ENCODE assay signal across 15 cellular contexts in the genomic region with DNA sequence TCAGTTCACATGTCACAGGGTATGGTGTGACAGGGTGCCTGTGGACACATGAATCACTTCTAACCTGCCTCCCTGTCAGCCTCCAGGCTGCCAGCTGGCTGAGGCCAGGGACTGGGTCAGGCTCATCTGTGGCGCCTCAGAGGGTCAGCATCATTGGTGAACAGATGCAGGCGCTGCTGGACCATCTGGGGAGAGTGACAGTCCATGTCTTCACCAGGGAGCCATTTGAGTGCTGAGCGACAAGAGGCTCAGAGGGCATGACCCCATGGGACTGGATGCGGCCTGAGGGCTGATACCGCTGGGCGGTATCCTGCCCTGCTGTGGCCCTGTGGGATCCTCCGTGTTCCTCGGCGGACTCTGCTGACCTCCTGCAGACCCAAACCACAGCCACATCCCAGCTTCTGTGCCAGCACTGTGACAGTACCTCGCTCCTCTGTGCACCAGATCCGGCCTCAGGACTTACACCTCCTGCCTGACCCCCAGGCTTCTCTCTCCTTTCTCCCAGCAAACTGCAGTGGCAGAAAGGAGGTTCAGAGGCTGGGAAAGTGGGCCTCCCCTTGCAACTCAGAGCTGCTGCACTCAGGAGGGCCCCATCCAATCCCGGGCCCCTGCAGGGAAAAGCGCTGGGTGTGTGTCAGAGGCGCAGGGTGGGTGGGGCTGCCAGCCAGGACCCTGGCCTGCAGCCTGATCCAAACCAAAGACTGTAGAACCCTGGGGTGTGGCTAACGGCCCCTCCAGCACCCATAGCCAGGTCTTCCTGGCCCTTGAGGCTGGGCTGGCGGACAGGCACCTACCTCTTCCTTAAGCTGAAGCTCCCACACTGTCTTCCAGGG. TPM values are rescaled to one million over a fixed set of nuclear protein-coding genes. Genes with fewer than 3 reads are reported as not detected.
DNase-seq lines count a peak whose midpoint lies in the region; ATAC-seq, FAIRE-seq and TF ChIP-seq lines count a peak whose summit lies in the region.
"Had no signal": no experiment of that assay in that cellular context is flagged by ENCODE, and none has a peak within 500 bp of the region (broad histone marks: within the 10 kb centered on the region; RNA-seq: fewer than 3 reads in every experiment).

No MANE protein-coding gene starts in this region.

- POLR2A ChIA-PET in HEK293 (lab: Yijun Ruan, JAX) = interaction anchor here (1.2 to 3.5 kb wide), 2 partner anchors 11 to 13 kb away, joined by 3 to 30 read pairs; partner anchors contain the start of genes ACTMAP and SNRPA

- CTCF ChIA-PET in HEK293 (lab: Yijun Ruan, JAX) = interaction anchor here (0.6 to 0.7 kb wide), 2 partner anchors 105 to 240 kb away, joined by 3 read pairs; no protein-coding TSS in a partner anchor

- H3K9ac ChIP-seq in endodermal cell (ENCODE audit: extremely low read depth, low read length, poor library complexity, severe bottlenecking) = no peak overlapping the region

- H3K36me3 Mint-ChIP-seq in endodermal cell (ENCODE audit: low read depth) = peaks cover 37% of the 10 kb centered on the region

- no peaks in the 10 kb centered on the region for H3K27me3 Mint-ChIP-seq in endodermal cell (ENCODE audit: insufficient read depth)
- H3K27me3 Mint-ChIP-seq: activated CD4-positive, alpha-beta T cell treated with anti-CD3 and anti-CD28 coated beads, Interleukin-2, amount 10 ng/mL, durations not matched to agents 7 days and 5 days had no signal

- no peak overlapping the region for H3K4me3 Mint-ChIP-seq in endodermal cell
- H3K4me3 Mint-ChIP-seq: activated CD4-positive, alpha-beta T cell treated with anti-CD3 and anti-CD28 coated beads, Interleukin-2, amount 10 ng/mL, durations not matched to agents 7 days and 5 days; CD14-positive monocyte had no signal

- H3K9me3 ChIP-seq in HEK293 (ENCODE audit: control insufficient read depth, insufficient read depth, low read depth, low read length) (no peaks in the 10 kb centered on the region), endodermal cell (ENCODE audit: control insufficient read depth, low read length) (no peaks in the 10 kb centered on the region), lower lobe of right lung (no peaks in the 10 kb centered on the region), tibial artery (no peaks in the 10 kb centered on the region)

- H3K4me1 Mint-ChIP-seq in endodermal cell = peaks cover 3% of the 10 kb centered on the region

- H3K4me3 ChIP-seq in HEK293 (ENCODE audit: low read depth, low read length) (no peak overlapping the region), endodermal cell (ENCODE audit: low read length) (no peak overlapping the region), lower lobe of right lung (peak overlapping the region; percentile 7), tibial artery (no peak overlapping the region)

- H3K27ac Mint-ChIP-seq in endodermal cell = no peak overlapping the region
- H3K27ac Mint-ChIP-seq: activated CD4-positive, alpha-beta T cell treated with anti-CD3 and anti-CD28 coated beads, Interleukin-2, amount 10 ng/mL, durations not matched to agents 7 days and 5 days had no signal

- peaks cover 58 to 79% of the 10 kb centered on the region in 2 experiments for H3K36me3 ChIP-seq in HEK293 (ENCODE audit: control insufficient read depth in 2 of 2, insufficient read depth in 1 of 2, low read length in 2 of 2)
- H3K36me3 ChIP-seq in endodermal cell (ENCODE audit: control insufficient read depth, insufficient read depth, low read length) = peaks cover 28% of the 10 kb centered on the region
- H3K36me3 ChIP-seq in lower lobe of right lung = peaks cover 61% of the 10 kb centered on the region
- peaks cover 39 to 62% (median 54%) of the 10 kb centered on the region in 3 donors for H3K36me3 ChIP-seq in tibial artery

- FAIRE-seq in H54 (lab: Jason Lieb, UNC) = no peak
- FAIRE-seq: astrocyte, GM18507 had no signal

- peak overlapping the region; percentile 53; the same call in 1 of the 2 replicates for H3K27ac ChIP-seq in HEK293 (ENCODE audit: extremely low read depth, low read depth, low read length)
- peak overlapping the region; percentile 72 for H3K27ac ChIP-seq in endodermal cell (ENCODE audit: low read depth, low read length)
- H3K27ac ChIP-seq in lower lobe of right lung = peak overlapping the region; percentile 75
- peak overlapping the region; percentile 42 to 63 for H3K27ac ChIP-seq in tibial artery

- 89 to 92% methylated on average over 9 to 16 of the region's 16 CpGs for WGBS in endodermal cell (ENCODE audit: insufficient coverage in 1 of 2, insufficient read length in 1 of 2), 2 experiments

- intact Hi-C loops in lower lobe of right lung (cut with DNase I) (no loop called here), tibial artery (cut with DNase I; ENCODE audit: low total_unique reads) (no loop called here)

- ATAC-seq in lower lobe of right lung (no peak), GM21529 (IDR thresholded peaks at IDR 0.05; ENCODE audit: unreplicated experiment) (no peak)

- no peaks in the 10 kb centered on the region for H3K27me3 ChIP-seq in endodermal cell (ENCODE audit: control insufficient read depth, insufficient read depth, low read length, poor library complexity, severe bottlenecking)
- no peaks in the 10 kb centered on the region for H3K27me3 ChIP-seq in lower lobe of right lung (ENCODE audit: low read depth)
- H3K27me3 ChIP-seq in tibial artery = no peaks in the 10 kb centered on the region

- DNase-seq in endodermal cell = no peak
- no peak for DNase-seq in lower lobe of right lung
- no peak for DNase-seq in tibial artery
- DNase-seq in H54 (ENCODE audit: insufficient read length, low spot score) = no peak
- DNase-seq in COR-L47 (lab: John Stamatoyannopoulos, UW) = no peak
- no peak for DNase-seq in epidermal melanocyte (ENCODE audit: insufficient read length, low spot score)
- DNase-seq: activated CD4-positive, alpha-beta T cell treated with anti-CD3 and anti-CD28 coated beads, Interleukin-2, amount 10 ng/mL, durations not matched to agents 7 days and 5 days; effector memory CD4-positive, alpha-beta T cell; NCI-H526 treated with DMSO at 0.1 percent for 48 hours had no signal

- no peak for TF ChIP-seq CTCF in HEK293 (tag by site-specific recombination; IDR thresholded peaks at IDR 0.05)
- TF ChIP-seq CTCF in endodermal cell (conservative IDR thresholded peaks at IDR 0.05) = no peak
- no peak for TF ChIP-seq CTCF in lower lobe of right lung (IDR thresholded peaks at IDR 0.05)
- TF ChIP-seq CTCF in tibial artery (IDR thresholded peaks at IDR 0.05) = no peak

- H3K9me3 Mint-ChIP-seq in endodermal cell = no peaks in the 10 kb centered on the region
- H3K9me3 Mint-ChIP-seq: activated CD4-positive, alpha-beta T cell treated with anti-CD3 and anti-CD28 coated beads, Interleukin-2, amount 10 ng/mL, durations not matched to agents 7 days and 5 days had no signal

- H3K4me1 ChIP-seq in HEK293 (ENCODE audit: control insufficient read depth, insufficient read depth, low read length) (no peaks in the 10 kb centered on the region), endodermal cell (ENCODE audit: control insufficient read depth, insufficient read depth, low read length) (no peaks in the 10 kb centered on the region), lower lobe of right lung (peaks cover 21% of the 10 kb centered on the region), tibial artery (peaks cover 0 to 17% (median 8%) of the 10 kb centered on the region in 4 donors)

- TF ChIP-seq POLR2A in H54 (IDR thresholded peaks at IDR 0.05; ENCODE audit: low read depth, low read length) = no peak

TF ChIP-seq in HEK293, 187 proteins besides CTCF, POLR2A, EP300 and RAD21 (continues in another document):
- TF ChIP-seq ZNF292 (tag by site-specific recombination; IDR thresholded peaks at IDR 0.05; ENCODE audit: borderline replicate concordance, low read depth) = 0 out of 2 replicates have a peak, but pooled peaks have one; percentile 3
- TF ChIP-seq, protein P1, sequence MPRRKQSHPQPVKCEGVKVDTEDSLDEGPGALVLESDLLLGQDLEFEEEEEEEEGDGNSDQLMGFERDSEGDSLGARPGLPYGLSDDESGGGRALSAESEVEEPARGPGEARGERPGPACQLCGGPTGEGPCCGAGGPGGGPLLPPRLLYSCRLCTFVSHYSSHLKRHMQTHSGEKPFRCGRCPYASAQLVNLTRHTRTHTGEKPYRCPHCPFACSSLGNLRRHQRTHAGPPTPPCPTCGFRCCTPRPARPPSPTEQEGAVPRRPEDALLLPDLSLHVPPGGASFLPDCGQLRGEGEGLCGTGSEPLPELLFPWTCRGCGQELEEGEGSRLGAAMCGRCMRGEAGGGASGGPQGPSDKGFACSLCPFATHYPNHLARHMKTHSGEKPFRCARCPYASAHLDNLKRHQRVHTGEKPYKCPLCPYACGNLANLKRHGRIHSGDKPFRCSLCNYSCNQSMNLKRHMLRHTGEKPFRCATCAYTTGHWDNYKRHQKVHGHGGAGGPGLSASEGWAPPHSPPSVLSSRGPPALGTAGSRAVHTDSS (tag by site-specific recombination; IDR thresholded peaks at IDR 0.05) = no peak
- TF ChIP-seq ZNF174 (tag by site-specific recombination; IDR thresholded peaks at IDR 0.05) = no peak
- TF ChIP-seq, protein P2, sequence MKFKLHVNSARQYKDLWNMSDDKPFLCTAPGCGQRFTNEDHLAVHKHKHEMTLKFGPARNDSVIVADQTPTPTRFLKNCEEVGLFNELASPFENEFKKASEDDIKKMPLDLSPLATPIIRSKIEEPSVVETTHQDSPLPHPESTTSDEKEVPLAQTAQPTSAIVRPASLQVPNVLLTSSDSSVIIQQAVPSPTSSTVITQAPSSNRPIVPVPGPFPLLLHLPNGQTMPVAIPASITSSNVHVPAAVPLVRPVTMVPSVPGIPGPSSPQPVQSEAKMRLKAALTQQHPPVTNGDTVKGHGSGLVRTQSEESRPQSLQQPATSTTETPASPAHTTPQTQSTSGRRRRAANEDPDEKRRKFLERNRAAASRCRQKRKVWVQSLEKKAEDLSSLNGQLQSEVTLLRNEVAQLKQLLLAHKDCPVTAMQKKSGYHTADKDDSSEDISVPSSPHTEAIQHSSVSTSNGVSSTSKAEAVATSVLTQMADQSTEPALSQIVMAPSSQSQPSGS (tag by site-specific recombination; IDR thresholded peaks at IDR 0.05; ENCODE audit: low read depth) = no peak
- no peak for TF ChIP-seq SETDB1 (IDR thresholded peaks at IDR 0.05; ENCODE audit: insufficient read length, low read length)
- no peak for TF ChIP-seq ZNF24 (tag by site-specific recombination; IDR thresholded peaks at IDR 0.05)

RNA-seq across cellular contexts. Expression of gene ACTMAP, which starts 10.2 kb away (rescaled TPM):
- 10 to 100 TPM; 26.0 to 34.3 TPM for total RNA-seq in endodermal cell
- 23.8 TPM for polyA plus RNA-seq in endodermal cell (2013, experiment 1 of 2)
- polyA plus RNA-seq in endodermal cell (2013, experiment 2 of 2) = 21.1 TPM
- 17.6 TPM for total RNA-seq in lower lobe of right lung

RNA-seq across cellular contexts. Expression of gene SNRPA, which starts 10.9 kb away (rescaled TPM):
- total RNA-seq in endodermal cell (100 to 1,000 TPM; 160 to 199 TPM), lower lobe of right lung (44.8 TPM)
- polyA plus RNA-seq in endodermal cell (2013, experiment 1 of 2) = 206 TPM
- polyA plus RNA-seq in endodermal cell (2013, experiment 2 of 2) = 196 TPM

RNA-seq across cellular contexts. Expression of gene ITPKC, which starts 23.2 kb away (rescaled TPM):
- 10 to 100 TPM in 1 of 2 donors, 1 to 10 TPM in 1; 9.9 to 11.1 TPM for total RNA-seq in endodermal cell
- polyA plus RNA-seq in endodermal cell (2013, experiment 1 of 2) = 8.8 TPM
- 8.2 TPM for polyA plus RNA-seq in endodermal cell (2013, experiment 2 of 2)
- 34.9 TPM for total RNA-seq in lower lobe of right lung

RNA-seq across cellular contexts. Expression of gene COQ8B, which starts 23.4 kb away (rescaled TPM):
- total RNA-seq in endodermal cell = 10 to 100 TPM; 45.6 to 49.8 TPM
- 39.8 TPM for polyA plus RNA-seq in endodermal cell (2013, experiment 1 of 2)
- 34.3 TPM for polyA plus RNA-seq in endodermal cell (2013, experiment 2 of 2)
- total RNA-seq in lower lobe of right lung = 43.9 TPM

RNA-seq across cellular contexts. Expression of gene MIA, which starts 35.2 kb away (rescaled TPM):
- not detected for total RNA-seq in endodermal cell
- polyA plus RNA-seq in endodermal cell (2013, experiment 1 of 2) = 3.2 TPM
- polyA plus RNA-seq in endodermal cell (2013, experiment 2 of 2) = 5.2 TPM
- 1.7 TPM for total RNA-seq in lower lobe of right lung
- total RNA-seq: osteocyte had no signal
- polyA plus RNA-seq: CD14-positive monocyte had no signal
